8 cellular contexts compared by ENCODE assay signal in the genomic region with DNA sequence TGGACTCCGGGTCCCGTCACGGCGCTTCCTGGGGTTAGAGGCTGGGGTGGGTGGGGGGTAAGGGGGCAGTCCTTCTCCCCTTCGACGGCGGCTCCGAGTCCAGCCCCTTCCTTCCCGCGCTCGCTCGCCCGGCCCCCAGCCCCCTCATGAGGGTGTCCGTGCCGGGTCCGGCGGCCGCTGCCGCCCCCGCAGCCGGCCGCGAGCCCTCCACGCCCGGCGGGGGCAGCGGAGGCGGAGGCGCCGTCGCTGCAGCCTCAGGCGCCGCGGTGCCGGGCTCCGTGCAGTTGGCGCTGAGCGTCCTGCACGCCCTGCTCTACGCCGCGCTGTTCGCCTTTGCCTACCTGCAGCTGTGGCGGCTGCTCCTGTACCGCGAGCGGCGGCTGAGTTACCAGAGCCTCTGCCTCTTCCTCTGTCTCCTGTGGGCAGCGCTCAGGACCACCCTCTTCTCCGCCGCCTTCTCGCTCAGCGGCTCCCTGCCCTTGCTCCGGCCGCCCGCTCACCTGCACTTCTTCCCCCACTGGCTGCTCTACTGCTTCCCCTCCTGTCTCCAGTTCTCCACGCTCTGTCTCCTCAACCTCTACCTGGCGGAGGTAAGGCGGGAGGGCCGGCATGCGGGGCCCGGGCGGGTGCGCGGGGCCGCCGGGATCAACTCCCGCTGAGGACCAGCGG. TPM values are rescaled to one million over a fixed set of nuclear protein-coding genes. Genes with fewer than 3 reads are reported as not detected.
DNase-seq lines count a peak whose midpoint lies in the region; ATAC-seq and TF ChIP-seq lines count a peak whose summit lies in the region.

No MANE protein-coding gene starts in this region.

- H3K36me3 ChIP-seq in PC-3 (ENCODE audit: low read depth, low read length), result no peaks in the 10 kb centered on the region

- H3F3A ChIP-seq in PC-3 (ENCODE audit: low read length, unreplicated experiment), result no peaks in the 10 kb centered on the region

- no peaks in the 10 kb centered on the region for H3K9me3 ChIP-seq in PC-3 (ENCODE audit: low read length)

- no peak overlapping the region for H3K27ac ChIP-seq in PC-3 (ENCODE audit: low read length)

- CTCF ChIA-PET in PC-3 (lab: Charles Lee), result interaction anchor here (0.6 kb wide), 4 partner anchors 13 to 237 kb away, joined by 3 to 6 read pairs (median 4); no protein-coding TSS in a partner anchor
- CTCF ChIA-PET in activated naive CD4-positive, alpha-beta T cell treated with anti-CD3 and anti-CD28 coated beads, Interleukin-2, amount 10 ng/mL, durations not matched to agents 7 days and 5 days (lab: Charles Lee), result interaction anchor here (0.9 to 1.5 kb wide), 3 partner anchors 9 to 14 kb away, joined by 3 to 4 read pairs (median 3); no protein-coding TSS in a partner anchor

- peak overlapping the region; percentile 83 for H3K4me3 ChIP-seq in PC-3 (ENCODE audit: low read length)

- H3K9me3 Mint-ChIP-seq in activated naive CD4-positive, alpha-beta T cell treated with anti-CD3 and anti-CD28 coated beads, Interleukin-2, amount 10 ng/mL, durations not matched to agents 7 days and 5 days, result no peaks in the 10 kb centered on the region

- in situ Hi-C loops in ACHN (cut with HindIII; ENCODE audit: low pct_ligation_motif_present, low pct_unique_long_range_greater_than_20kb, low sequenced_read_pairs), result no loop called here

- H4K20me1 ChIP-seq in PC-3 (ENCODE audit: low read length), result no peaks in the 10 kb centered on the region

- intact Hi-C loops in PC-3 (cut with micrococcal nuclease), result loop anchor here (2.0 to 10.0 kb wide), 6 partner anchors 89 to 752 kb away; a partner anchor contains a TSS
- intact Hi-C loops in cardiac septum (cut with DNase I), result loop anchor here (5.0 kb wide), 2 partner anchors 144 to 239 kb away; a partner anchor contains a TSS

- peaks cover 32% of the 10 kb centered on the region for H3K4me1 Mint-ChIP-seq in activated naive CD4-positive, alpha-beta T cell treated with anti-CD3 and anti-CD28 coated beads, Interleukin-2, amount 10 ng/mL, durations not matched to agents 7 days and 5 days

- H3K36me3 Mint-ChIP-seq in activated naive CD4-positive, alpha-beta T cell treated with anti-CD3 and anti-CD28 coated beads, Interleukin-2, amount 10 ng/mL, durations not matched to agents 7 days and 5 days, result peaks cover 8% of the 10 kb centered on the region

- peak overlapping the region; percentile 89 for H3K27ac Mint-ChIP-seq in activated naive CD4-positive, alpha-beta T cell treated with anti-CD3 and anti-CD28 coated beads, Interleukin-2, amount 10 ng/mL, durations not matched to agents 7 days and 5 days

- no peaks in the 10 kb centered on the region for H3K27me3 ChIP-seq in PC-3 (ENCODE audit: low read length)

- no peaks in the 10 kb centered on the region for H3K9me2 ChIP-seq in PC-3 (replicated peaks; ENCODE audit: low read length)

- peaks cover 20% of the 10 kb centered on the region for H3K4me1 ChIP-seq in PC-3 (ENCODE audit: insufficient read depth, low read length)

- H3K4me2 ChIP-seq in PC-3 (ENCODE audit: low read length), result peak overlapping the region; percentile 100

- peak; percentile 14 for ATAC-seq in GM19324 (IDR thresholded peaks at IDR 0.05; ENCODE audit: low FRiP score, unreplicated experiment)
- peak; percentile 23 for ATAC-seq in HG03342 (IDR thresholded peaks at IDR 0.05; ENCODE audit: unreplicated experiment)
- peak; percentile 40 for ATAC-seq in PC-3

- H3K27me3 Mint-ChIP-seq in activated naive CD4-positive, alpha-beta T cell treated with anti-CD3 and anti-CD28 coated beads, Interleukin-2, amount 10 ng/mL, durations not matched to agents 7 days and 5 days, result peaks cover 14% of the 10 kb centered on the region

- peaks cover 13% of the 10 kb centered on the region for H3K79me2 ChIP-seq in PC-3 (ENCODE audit: low read length)

- peak overlapping the region; percentile 93 for H2AFZ ChIP-seq in PC-3 (ENCODE audit: low read length)

- POLR2A ChIA-PET in PC-3 (lab: Charles Lee; ENCODE audit: unreplicated experiment), result interaction anchor here (0.5 to 1.0 kb wide), 7 partner anchors 9 to 477 kb away, joined by 3 to 12 read pairs (median 4); no protein-coding TSS in a partner anchor

- TF ChIP-seq CTCF in PC-3 (conservative IDR thresholded peaks at IDR 0.05; ENCODE audit: low read depth, low read length), result no peak

- H3K9ac ChIP-seq in PC-3 (ENCODE audit: low read length), result peak overlapping the region; percentile 14

- BruUV-seq in PC-3 (replicated peaks; lab: Mats Ljungman, UMichigan), result no TSS peak

- peak overlapping the region; percentile 92 for H3K4me3 Mint-ChIP-seq in activated naive CD4-positive, alpha-beta T cell treated with anti-CD3 and anti-CD28 coated beads, Interleukin-2, amount 10 ng/mL, durations not matched to agents 7 days and 5 days

- DNase-seq in ACHN, result peak; percentile 11
- peak; percentile 28 for DNase-seq in PC-3
- DNase-seq in activated naive CD4-positive, alpha-beta T cell treated with anti-CD3 and anti-CD28 coated beads, Interleukin-2, amount 10 ng/mL, durations not matched to agents 7 days and 5 days, result peak; percentile 64
- peak; percentile 78 for DNase-seq in cardiac septum (ENCODE audit: low spot score)
- peak; percentile 19 for DNase-seq in putamen (ENCODE audit: low spot score)
- DNase-seq in hepatic stellate cell (ENCODE audit: low spot score), result no peak

RNA-seq across cellular contexts. Expression of a gene that starts 0.5 kb away (rescaled TPM):
- 0.63 and 0.91 TPM in 2 replicates for total RNA-seq in PC-3 (2014; rRNA removed)
- 1.5 TPM for total RNA-seq in cardiac septum

RNA-seq across cellular contexts. Expression of a gene that starts 0.8 kb away (rescaled TPM):
- total RNA-seq in PC-3 (2014; rRNA removed) (3.9 and 4.0 TPM in 2 replicates), cardiac septum (3.4 TPM)
